Comparison of ENCODE assay signal across 13 cellular contexts in the genomic region with DNA sequence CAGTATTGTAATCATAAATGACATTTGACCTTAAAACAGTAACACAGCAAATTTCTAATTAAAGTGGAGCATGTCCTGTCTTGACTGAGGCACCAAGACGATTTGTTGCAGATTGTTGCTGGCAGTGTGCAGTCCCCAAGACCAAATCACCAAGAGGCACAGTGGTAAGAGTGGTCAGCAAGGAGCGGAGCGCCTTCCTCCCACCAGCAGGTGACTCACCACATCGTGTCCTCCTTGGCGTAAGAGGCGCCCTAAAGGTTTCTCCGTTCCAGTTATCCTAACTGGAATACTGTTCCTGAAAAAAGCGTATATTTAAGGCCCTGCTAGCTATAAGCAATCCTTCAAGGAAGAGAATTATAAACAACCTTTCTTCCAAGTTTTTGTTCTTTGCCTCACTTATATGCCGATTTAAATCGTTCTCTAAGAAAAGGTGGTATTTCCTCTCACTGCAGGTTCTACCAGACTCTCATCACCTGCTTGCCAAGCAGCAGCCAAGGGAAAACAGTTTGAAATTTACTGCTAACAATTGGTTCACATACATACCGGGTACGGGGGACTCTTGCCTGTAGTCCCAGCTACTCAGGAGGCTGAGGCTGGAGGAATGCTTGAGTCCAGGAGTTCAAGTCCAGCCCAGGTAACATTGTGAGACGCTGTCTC. TPM values are rescaled to one million over a fixed set of nuclear protein-coding genes. Genes with fewer than 3 reads are reported as not detected.
DNase-seq lines count a peak whose midpoint lies in the region; ATAC-seq and TF ChIP-seq lines count a peak whose summit lies in the region.
"Had no signal": no experiment of that assay in that cellular context is flagged by ENCODE, and none has a peak within 500 bp of the region (broad histone marks: within the 10 kb centered on the region; RNA-seq: fewer than 3 reads in every experiment).

No MANE protein-coding gene starts in this region.

- H3K27me3 Mint-ChIP-seq in activated T-helper 17 cell treated with anti-CD3 and anti-CD28 coated beads, Interleukin-2, amount 50 U/mL, for 72 hours: no peaks in the 10 kb centered on the region
- H3K27me3 Mint-ChIP-seq: activated B cell treated with CpG ODN at 0.5 μM for 24 hours, type B pancreatic cell had no signal

- H3K4me1 Mint-ChIP-seq in activated T-helper 17 cell treated with anti-CD3 and anti-CD28 coated beads, Interleukin-2, amount 50 U/mL, for 72 hours: peaks cover 19% of the 10 kb centered on the region

- H3K27me3 ChIP-seq in HL-60 (ENCODE audit: insufficient read depth, poor library complexity, severe bottlenecking): no peaks in the 10 kb centered on the region

- ATAC-seq in activated T-helper 17 cell treated with anti-CD3 and anti-CD28 coated beads, Interleukin-2, amount 50 U/mL, for 72 hours (replicated peaks): peak; percentile 56
- peak; percentile 38 for ATAC-seq in stimulated activated naive CD8-positive, alpha-beta T cell treated with anti-CD3 and anti-CD28 coated beads, Interleukin-15, Interleukin-2, amounts not matched to agents 100 U/mL and 50 U/mL, for 24 hours
- no peak for ATAC-seq in GM21526 (IDR thresholded peaks at IDR 0.05; ENCODE audit: low FRiP score, unreplicated experiment)

- H3K27ac ChIP-seq in HL-60 (replicated peaks): peak overlapping the region; percentile 59
- H3K27ac ChIP-seq: C4-2B had no signal

- no peaks in the 10 kb centered on the region for H3K9me3 Mint-ChIP-seq in activated T-helper 17 cell treated with anti-CD3 and anti-CD28 coated beads, Interleukin-2, amount 50 U/mL, for 72 hours
- H3K9me3 Mint-ChIP-seq: activated B cell treated with CpG ODN at 0.5 μM for 24 hours, type B pancreatic cell had no signal

- TF ChIP-seq CTCF in HL-60 (IDR thresholded peaks at IDR 0.05; ENCODE audit: insufficient read depth, low read length): no peak

- H3K4me3 ChIP-seq in HL-60 (replicated peaks; ENCODE audit: insufficient read depth, low read length): no peak overlapping the region
- H3K4me3 ChIP-seq: skin epidermis had no signal

- peak; percentile 64 for DNase-seq in activated effector memory CD4-positive, alpha-beta T cell treated with anti-CD3 and anti-CD28 coated beads, Interleukin-2, amount 50 U/mL, for 16 hours
- DNase-seq in activated effector memory CD4-positive, alpha-beta T cell treated with Interleukin-2 at 50 U/mL for 16 hours: no peak
- DNase-seq in HL-60 (ENCODE audit: low read depth in 1 of 2, low spot score in 1 of 2): no peak
- DNase-seq in stimulated activated naive CD8-positive, alpha-beta T cell treated with anti-CD3 and anti-CD28 coated beads, Interleukin-15, Interleukin-2, amounts not matched to agents 100 U/mL and 50 U/mL, for 24 hours: no peak
- no peak for DNase-seq in cardiac septum (ENCODE audit: low spot score)
- no peak for DNase-seq in nucleus accumbens (lab: John Stamatoyannopoulos, UW)
- DNase-seq: activated B cell treated with CpG ODN at 0.5 μM for 24 hours had no signal

- no peaks in the 10 kb centered on the region for H3K36me3 Mint-ChIP-seq in activated T-helper 17 cell treated with anti-CD3 and anti-CD28 coated beads, Interleukin-2, amount 50 U/mL, for 72 hours (ENCODE audit: low read depth)
- H3K36me3 Mint-ChIP-seq: type B pancreatic cell had no signal

- peak overlapping the region; percentile 79 for H3K4me3 Mint-ChIP-seq in activated T-helper 17 cell treated with anti-CD3 and anti-CD28 coated beads, Interleukin-2, amount 50 U/mL, for 72 hours
- H3K4me3 Mint-ChIP-seq: activated B cell treated with CpG ODN at 0.5 μM for 24 hours, type B pancreatic cell had no signal

- peak overlapping the region; percentile 83 for H3K27ac Mint-ChIP-seq in activated T-helper 17 cell treated with anti-CD3 and anti-CD28 coated beads, Interleukin-2, amount 50 U/mL, for 72 hours
- H3K27ac Mint-ChIP-seq: type B pancreatic cell had no signal

- intact Hi-C loops in cardiac septum (cut with DNase I): loop anchor here (5.0 kb wide), 1 partner anchor 64 kb away; no protein-coding TSS in a partner anchor

RNA-seq across cellular contexts. Expression of a gene that starts 10.7 kb away (rescaled TPM):
- total RNA-seq in activated T-helper 17 cell treated with anti-CD3 and anti-CD28 coated beads, Interleukin-2, amount 50 U/mL, for 72 hours: 10 to 100 TPM; 68.1 to 79.6 TPM
- 85.5 TPM for total RNA-seq in cardiac septum

RNA-seq across cellular contexts. Expression of a gene that starts 16.5 kb away (rescaled TPM):
- not detected for total RNA-seq in activated T-helper 17 cell treated with anti-CD3 and anti-CD28 coated beads, Interleukin-2, amount 50 U/mL, for 72 hours
- total RNA-seq in cardiac septum: 10.6 TPM
- total RNA-seq: activated B cell treated with CpG ODN at 0.5 μM for 24 hours had no signal

RNA-seq across cellular contexts. Expression of a gene that starts 21.2 kb away (rescaled TPM):
- 1 to 10 TPM; 2.5 to 3.2 TPM for total RNA-seq in activated T-helper 17 cell treated with anti-CD3 and anti-CD28 coated beads, Interleukin-2, amount 50 U/mL, for 72 hours
- 3.4 TPM for total RNA-seq in cardiac septum

RNA-seq across cellular contexts. Expression of a gene that starts 34.6 kb away (rescaled TPM):
- total RNA-seq in activated T-helper 17 cell treated with anti-CD3 and anti-CD28 coated beads, Interleukin-2, amount 50 U/mL, for 72 hours: 10 to 100 TPM in 1 of 2 donors, 1 to 10 TPM in 1; 9.4 to 11.1 TPM
- 4.6 TPM for total RNA-seq in cardiac septum
- total RNA-seq: LHCN-M2 had no signal

RNA-seq across cellular contexts. Expression of a gene that starts 34.7 kb away (rescaled TPM):
- 10 to 100 TPM; 32.7 to 61.6 TPM for total RNA-seq in activated T-helper 17 cell treated with anti-CD3 and anti-CD28 coated beads, Interleukin-2, amount 50 U/mL, for 72 hours
- 4.4 TPM for total RNA-seq in cardiac septum
- total RNA-seq: LHCN-M2 had no signal

Comparison
In these comparisons a context has a peak if more than half of its experiments do, and no peak if none do; other contexts are left out.
1. RNA of a gene that starts 16.5 kb away (total RNA-seq): 10.6 TPM in cardiac septum (single experiment); not detected in activated T-helper 17 cell treated with anti-CD3 and anti-CD28 coated beads, Interleukin-2, amount 50 U/mL, for 72 hours; every median in the first group is over 10 times any median in the second.